19 cellular contexts compared by ENCODE assay signal in the genomic region with DNA sequence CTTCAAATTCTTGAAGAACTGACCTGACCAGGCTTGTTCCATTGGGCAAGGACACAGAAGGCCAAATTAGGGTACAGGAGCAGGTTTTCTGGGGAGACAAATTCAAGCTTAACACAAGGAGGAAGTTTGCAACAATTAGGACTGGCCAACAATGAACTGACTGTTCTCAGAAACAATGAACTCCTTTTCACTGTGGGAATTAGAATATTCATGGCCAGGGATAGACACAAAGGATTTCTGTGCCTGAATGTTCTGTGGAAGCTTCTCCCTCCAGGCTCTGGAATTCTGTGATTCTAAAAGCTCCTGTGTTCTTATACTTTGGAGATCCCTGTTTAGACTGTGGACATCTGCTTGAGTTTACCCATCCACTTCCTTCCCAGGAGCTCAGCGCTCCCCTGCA. TPM values are rescaled to one million over a fixed set of nuclear protein-coding genes. Genes with fewer than 3 reads are reported as not detected.
DNase-seq lines count a peak whose midpoint lies in the region; ATAC-seq and TF ChIP-seq lines count a peak whose summit lies in the region.
"Had no signal": no experiment of that assay in that cellular context is flagged by ENCODE, and none has a peak within 500 bp of the region (broad histone marks: within the 10 kb centered on the region; RNA-seq: fewer than 3 reads in every experiment).

No MANE protein-coding gene starts in this region.

- H3K9me3 ChIP-seq in transverse colon: no peaks in the 10 kb centered on the region

- H3K4me1 Mint-ChIP-seq in stimulated activated effector memory CD8-positive, alpha-beta T cell treated with anti-CD3 and anti-CD28 coated beads, Interleukin-12 subunit alpha, Interleukin-12 subunit beta, amount 100 ng/mL, for 72 hours: no peaks in the 10 kb centered on the region
- H3K4me1 Mint-ChIP-seq: CD8-positive, alpha-beta memory T cell; naive B cell; stimulated activated naive CD8-positive, alpha-beta T cell treated with anti-CD3 and anti-CD28 coated beads, Interleukin-15, amount 100 ng/mL, for 72 hours had no signal

- in situ Hi-C loops in transverse colon (cut with MboI; ENCODE audit: low pct_ligation_motif_present in 1 of 4, low pct_unique_long_range_greater_than_20kb in 1 of 4, low sequenced_read_pairs in 3 of 4): no loop called here

- H3K27me3 ChIP-seq in transverse colon: no peaks in the 10 kb centered on the region
- H3K27me3 ChIP-seq: hepatocyte had no signal

- no peak for TF ChIP-seq EP300 in transverse colon (IDR thresholded peaks at IDR 0.05; ENCODE audit: low read depth)

- peaks cover 0 to 7% (median 2%) of the 10 kb centered on the region in 4 donors for H3K4me1 ChIP-seq in transverse colon

- WGBS in transverse colon (ENCODE audit: low coverage in 1 of 2), 2 donors: 60 to 94% methylated on average over 1 of the region's 1 CpG

- TF ChIP-seq CTCF in transverse colon (IDR thresholded peaks at IDR 0.05): no peak

- H3K27ac Mint-ChIP-seq in stimulated activated effector memory CD8-positive, alpha-beta T cell treated with anti-CD3 and anti-CD28 coated beads, Interleukin-12 subunit alpha, Interleukin-12 subunit beta, amount 100 ng/mL, for 72 hours: no peak overlapping the region
- H3K27ac Mint-ChIP-seq: activated naive CD8-positive, alpha-beta T cell; CD8-positive, alpha-beta memory T cell had no signal

- H3K27ac ChIP-seq in caudate nucleus (ENCODE audit: low read depth, low read length): peak overlapping the region; percentile 95
- peak overlapping the region; percentile 99 for H3K27ac ChIP-seq in substantia nigra (ENCODE audit: low read depth, low read length, poor library complexity, severe bottlenecking)
- H3K27ac ChIP-seq in transverse colon: no peak overlapping the region
- H3K27ac ChIP-seq: hepatocyte, KMS-11 had no signal

- DNase-seq in NCI-H526 (lab: John Stamatoyannopoulos, UW) (peak; percentile 64 to 77), caudate nucleus (lab: John Stamatoyannopoulos, UW) (peak in 25 of 61 donors; percentile 7 to 65 (median 37)), medulla oblongata (ENCODE audit: extremely low spot score) (peak; percentile 95), substantia nigra (lab: John Stamatoyannopoulos, UW) (peak in 17 of 49 donors; percentile 4 to 75 (median 43)), transverse colon (no peak), SHP77 treated with DMSO at 0.1 percent for 48 hours (lab: John Stamatoyannopoulos, UW) (no peak), KG1 (lab: John Stamatoyannopoulos, UW) (no peak)
- DNase-seq in stimulated activated effector memory CD8-positive, alpha-beta T cell treated with anti-CD3 and anti-CD28 coated beads, Interleukin-12 subunit alpha, Interleukin-12 subunit beta, amount 100 ng/mL, for 72 hours (ENCODE audit: low spot score in 2 of 2): no peak
- DNase-seq: CD8-positive, alpha-beta memory T cell; naive B cell; NCI-H1092 treated with DMSO at 0.1 percent for 48 hours; NCI-H524; stimulated activated CD4-positive, alpha-beta T cell treated with anti-CD3 and anti-CD28 coated beads, Interleukin-2, amount 100 ng/mL, for 24 hours; stimulated activated naive CD8-positive, alpha-beta T cell treated with anti-CD3 and anti-CD28 coated beads, Interleukin-15, amount 100 ng/mL, for 72 hours had no signal

- H3K36me3 Mint-ChIP-seq in stimulated activated effector memory CD8-positive, alpha-beta T cell treated with anti-CD3 and anti-CD28 coated beads, Interleukin-12 subunit alpha, Interleukin-12 subunit beta, amount 100 ng/mL, for 72 hours: no peaks in the 10 kb centered on the region
- H3K36me3 Mint-ChIP-seq: activated naive CD8-positive, alpha-beta T cell; CD8-positive, alpha-beta memory T cell; naive B cell had no signal

- no peak overlapping the region for H3K4me3 Mint-ChIP-seq in stimulated activated effector memory CD8-positive, alpha-beta T cell treated with anti-CD3 and anti-CD28 coated beads, Interleukin-12 subunit alpha, Interleukin-12 subunit beta, amount 100 ng/mL, for 72 hours
- H3K4me3 Mint-ChIP-seq: activated naive CD8-positive, alpha-beta T cell; CD8-positive, alpha-beta memory T cell; naive B cell; stimulated activated naive CD8-positive, alpha-beta T cell treated with anti-CD3 and anti-CD28 coated beads, Interleukin-15, amount 100 ng/mL, for 72 hours had no signal

- no peak overlapping the region for H3K4me3 ChIP-seq in transverse colon
- H3K4me3 ChIP-seq: hepatocyte had no signal

- intact Hi-C loops in transverse colon (cut with DNase I; ENCODE audit: low total_unique reads): no loop called here

- TF ChIP-seq POLR2A in transverse colon (IDR thresholded peaks at IDR 0.05): no peak

- no peaks in the 10 kb centered on the region for H3K36me3 ChIP-seq in transverse colon

- ATAC-seq in stimulated activated effector memory CD8-positive, alpha-beta T cell treated with anti-CD3 and anti-CD28 coated beads, Interleukin-12 subunit alpha, Interleukin-12 subunit beta, amount 100 ng/mL, for 72 hours: no peak
- ATAC-seq: stimulated activated naive CD8-positive, alpha-beta T cell treated with anti-CD3 and anti-CD28 coated beads, Interleukin-15, amount 100 ng/mL, for 72 hours had no signal

- no peaks in the 10 kb centered on the region for H3K9me3 Mint-ChIP-seq in stimulated activated effector memory CD8-positive, alpha-beta T cell treated with anti-CD3 and anti-CD28 coated beads, Interleukin-12 subunit alpha, Interleukin-12 subunit beta, amount 100 ng/mL, for 72 hours
- H3K9me3 Mint-ChIP-seq: CD8-positive, alpha-beta memory T cell; naive B cell; stimulated activated naive CD8-positive, alpha-beta T cell treated with anti-CD3 and anti-CD28 coated beads, Interleukin-15, amount 100 ng/mL, for 72 hours had no signal

RNA-seq across cellular contexts. Expression of gene SMYD1, which starts 15.2 kb away (rescaled TPM):
- total RNA-seq in transverse colon: 10 to 100 TPM in 1 of 4 donors, 1 to 10 TPM in 3; 1.6 to 48.6 (median 3.2) TPM
- total RNA-seq: CD8-positive, alpha-beta memory T cell; hepatocyte; lung microvascular endothelial cell; osteoblast had no signal

RNA-seq across cellular contexts. Expression of gene KRCC1, which starts 27.2 kb away (rescaled TPM):
- 10 to 100 TPM; 12.3 to 40.6 (median 27.6) TPM for total RNA-seq in transverse colon

RNA-seq across cellular contexts. Expression of gene FABP1, which starts 45.1 kb away (rescaled TPM):
- 1,000 to 10,000 TPM; 1,053 to 3,583 (median 2,025) TPM for total RNA-seq in transverse colon
- total RNA-seq: CD8-positive, alpha-beta memory T cell; lung microvascular endothelial cell; osteoblast had no signal

Comparison
In these comparisons a context has a peak if more than half of its experiments do, and no peak if none do; other contexts are left out.
1. DNase-seq: peak in NCI-H526 (2 of 2) and medulla oblongata (single experiment); none in stimulated activated effector memory CD8-positive, alpha-beta T cell treated with anti-CD3 and anti-CD28 coated beads, Interleukin-12 subunit alpha, Interleukin-12 subunit beta, amount 100 ng/mL, for 72 hours (0 of 2), transverse colon (single experiment), SHP77 treated with DMSO at 0.1 percent for 48 hours (single experiment) and KG1 (single experiment).
2. H3K27ac ChIP-seq: peak in caudate nucleus (single experiment) and substantia nigra (single experiment); none in transverse colon (0 of 4).